9 cellular contexts compared by ENCODE assay signal in genomic region chr5:148805323-148806290, GRCh38. TPM values are rescaled to one million over a fixed set of nuclear protein-coding genes. Genes with fewer than 3 reads are reported as not detected.
A peak's percentile ranks its signal among the peaks of the same experiment; 100 is the strongest.
DNase-seq lines count a peak whose midpoint lies in the region; ATAC-seq and TF ChIP-seq lines count a peak whose summit lies in the region.
"Had no signal": no experiment of that assay in that cellular context is flagged by ENCODE, and none has a peak within 500 bp of the region (broad histone marks: within the 10 kb centered on the region; RNA-seq: fewer than 3 reads in every experiment).

No MANE protein-coding gene starts in this region.

- CTCF ChIA-PET in naive thymus-derived CD4-positive, alpha-beta T cell (lab: Charles Lee) = no interaction called here

- no peaks in the 10 kb centered on the region for H3K79me2 ChIP-seq in osteoblast (ENCODE audit: insufficient read depth, low read length)

- H3K36me3 Mint-ChIP-seq in activated naive CD8-positive, alpha-beta T cell treated with anti-CD3 and anti-CD28 coated beads for 36 hours = no peaks in the 10 kb centered on the region
- H3K36me3 Mint-ChIP-seq in naive thymus-derived CD4-positive, alpha-beta T cell = peaks cover 0 to 3% (median 0%) of the 10 kb centered on the region in 5 donors

- POLR2A ChIA-PET in naive thymus-derived CD4-positive, alpha-beta T cell (lab: Charles Lee) = interaction anchor here (0.6 kb wide), 2 partner anchors 24 to 1024 kb away, joined by 3 read pairs; no protein-coding TSS in a partner anchor

- H2AFZ ChIP-seq in osteoblast (ENCODE audit: low read length) = no peak overlapping the region

- no peak overlapping the region for H3K4me2 ChIP-seq in osteoblast (ENCODE audit: insufficient read depth, low read length)

- H3K4me3 ChIP-seq in GM06990 (replicated peaks; ENCODE audit: low read depth, low read length) (no peak overlapping the region), osteoblast (ENCODE audit: insufficient read depth, low read length) (no peak overlapping the region)
- no peak overlapping the region for H3K4me3 ChIP-seq in naive thymus-derived CD4-positive, alpha-beta T cell (ENCODE audit: low read length)
- H3K4me3 ChIP-seq: Peyer's patch had no signal

- H3K27ac Mint-ChIP-seq in activated naive CD8-positive, alpha-beta T cell treated with anti-CD3 and anti-CD28 coated beads for 36 hours = peak overlapping the region; percentile 78
- H3K27ac Mint-ChIP-seq in naive thymus-derived CD4-positive, alpha-beta T cell = peak overlapping the region in 4 of 9 donors; percentile 13 to 65 (median 28)

- TF ChIP-seq CTCF in GM06990 (IDR thresholded peaks at IDR 0.05; ENCODE audit: insufficient read depth, low read length, poor library complexity, severe bottlenecking) (no peak), osteoblast (IDR thresholded peaks at IDR 0.05; ENCODE audit: extremely low read depth, low read depth, low read length) (no peak)

- intact Hi-C loops in naive thymus-derived CD4-positive, alpha-beta T cell (cut with micrococcal nuclease) = loop anchor here in 1 of 2 donors (5.0 kb wide), 1 partner anchor 747 kb away; the partner anchor contains the start of gene CSNK1A1

- H3K4me1 Mint-ChIP-seq in activated naive CD8-positive, alpha-beta T cell treated with anti-CD3 and anti-CD28 coated beads for 36 hours = peaks cover 64% of the 10 kb centered on the region
- H3K4me1 Mint-ChIP-seq in naive thymus-derived CD4-positive, alpha-beta T cell = peaks cover 20 to 35% (median 26%) of the 10 kb centered on the region in 7 donors

- H3K27ac ChIP-seq in naive thymus-derived CD4-positive, alpha-beta T cell (ENCODE audit: low read depth, low read length) = no peak overlapping the region
- no peak overlapping the region for H3K27ac ChIP-seq in osteoblast (ENCODE audit: low read depth, low read length)

- ATAC-seq in GM21367 (IDR thresholded peaks at IDR 0.05; ENCODE audit: unreplicated experiment) (peak; percentile 44), HG03575 (IDR thresholded peaks at IDR 0.05; ENCODE audit: extremely low read depth, insufficient number of reproducible peaks, low FRiP score, unreplicated experiment) (peak; percentile 36)
- peak; percentile 4 for ATAC-seq in naive thymus-derived CD4-positive, alpha-beta T cell

- DNase-seq in GM06990 (ENCODE audit: extremely low read depth, insufficient read length) (peak; percentile 66), osteoblast (ENCODE audit: insufficient read length, low spot score, missing footprints) (no peak), cerebellar cortex (ENCODE audit: low spot score) (no peak)
- DNase-seq in activated naive CD8-positive, alpha-beta T cell treated with anti-CD3 and anti-CD28 coated beads for 36 hours = peak; percentile 58
- peak in 1 of 9 donors; percentile 39 for DNase-seq in naive thymus-derived CD4-positive, alpha-beta T cell
- no peak for DNase-seq in effector CD8-positive, alpha-beta T cell (lab: John Stamatoyannopoulos, UW)

- peaks cover 6% of the 10 kb centered on the region for H3K9me3 Mint-ChIP-seq in activated naive CD8-positive, alpha-beta T cell treated with anti-CD3 and anti-CD28 coated beads for 36 hours
- peaks cover 0 to 7% (median 0%) of the 10 kb centered on the region in 11 donors for H3K9me3 Mint-ChIP-seq in naive thymus-derived CD4-positive, alpha-beta T cell

- H3K4me1 ChIP-seq in naive thymus-derived CD4-positive, alpha-beta T cell (ENCODE audit: control insufficient read depth in 2 of 2, insufficient read depth in 2 of 2, low read length in 2 of 2) = peaks cover 10 to 12% of the 10 kb centered on the region in 2 donors
- peaks cover 13% of the 10 kb centered on the region for H3K4me1 ChIP-seq in osteoblast (ENCODE audit: insufficient read depth, low read length)

- no peaks in the 10 kb centered on the region for H3K27me3 ChIP-seq in GM06990 (replicated peaks; ENCODE audit: control insufficient read depth, insufficient read depth, low read length)
- H3K27me3 ChIP-seq in naive thymus-derived CD4-positive, alpha-beta T cell (ENCODE audit: control insufficient read depth in 2 of 2, insufficient read depth in 2 of 2, low read length in 2 of 2) = no peaks in the 10 kb centered on the region
- no peaks in the 10 kb centered on the region for H3K27me3 ChIP-seq in osteoblast (ENCODE audit: insufficient read depth, low read length)
- H3K27me3 ChIP-seq: Peyer's patch had no signal

- H3K9me3 ChIP-seq in naive thymus-derived CD4-positive, alpha-beta T cell (ENCODE audit: control insufficient read depth in 2 of 3, low read length in 3 of 3) = no peaks in the 10 kb centered on the region
- no peaks in the 10 kb centered on the region for H3K9me3 ChIP-seq in osteoblast (ENCODE audit: low read depth, low read length)
- H3K9me3 ChIP-seq: Peyer's patch had no signal

- H4K20me1 ChIP-seq in osteoblast (ENCODE audit: insufficient read depth, low read length) = no peaks in the 10 kb centered on the region

- H3K27me3 Mint-ChIP-seq in activated naive CD8-positive, alpha-beta T cell treated with anti-CD3 and anti-CD28 coated beads for 36 hours = peaks cover 7% of the 10 kb centered on the region
- peaks cover 0 to 5% (median 0%) of the 10 kb centered on the region in 5 donors for H3K27me3 Mint-ChIP-seq in naive thymus-derived CD4-positive, alpha-beta T cell

- no peak overlapping the region for H3K4me3 Mint-ChIP-seq in activated naive CD8-positive, alpha-beta T cell treated with anti-CD3 and anti-CD28 coated beads for 36 hours
- no peak overlapping the region for H3K4me3 Mint-ChIP-seq in naive thymus-derived CD4-positive, alpha-beta T cell

- H3K36me3 ChIP-seq in GM06990 (ENCODE audit: control insufficient read depth, insufficient read depth, low read length) (no peaks in the 10 kb centered on the region), osteoblast (ENCODE audit: insufficient read depth, low read length) (no peaks in the 10 kb centered on the region)
- no peaks in the 10 kb centered on the region for H3K36me3 ChIP-seq in naive thymus-derived CD4-positive, alpha-beta T cell (ENCODE audit: control insufficient read depth in 2 of 3, insufficient read depth in 3 of 3, low read length in 3 of 3)
- H3K36me3 ChIP-seq: Peyer's patch had no signal

RNA-seq across cellular contexts. Expression of gene ADRB2, which starts 20.8 kb away (rescaled TPM):
- total RNA-seq in activated naive CD8-positive, alpha-beta T cell treated with anti-CD3 and anti-CD28 coated beads for 36 hours = under 1 TPM; 0.18 to 0.23 TPM
- 10 to 100 TPM in 1 of 5 experiments, 1 to 10 TPM in 3, under 1 TPM in 1; 0.36 to 14.4 (median 1.3) TPM for total RNA-seq in naive thymus-derived CD4-positive, alpha-beta T cell
- polyA plus RNA-seq in naive thymus-derived CD4-positive, alpha-beta T cell = under 1 TPM; 0.21 to 0.25 TPM
- total RNA-seq in osteoblast = under 0.01 and 0.29 TPM in 2 replicates

Comparison
In these comparisons a context has a peak if more than half of its experiments do, and no peak if none do; other contexts are left out.
1. DNase-seq: peak in GM06990 (single experiment) and activated naive CD8-positive, alpha-beta T cell treated with anti-CD3 and anti-CD28 coated beads for 36 hours (single experiment); none in osteoblast (single experiment), cerebellar cortex (single experiment) and effector CD8-positive, alpha-beta T cell (single experiment).
2. Peak in every context shown above with its lines, with median percentiles within 50 percentile points of each other: ATAC-seq.